In the genomic region with DNA sequence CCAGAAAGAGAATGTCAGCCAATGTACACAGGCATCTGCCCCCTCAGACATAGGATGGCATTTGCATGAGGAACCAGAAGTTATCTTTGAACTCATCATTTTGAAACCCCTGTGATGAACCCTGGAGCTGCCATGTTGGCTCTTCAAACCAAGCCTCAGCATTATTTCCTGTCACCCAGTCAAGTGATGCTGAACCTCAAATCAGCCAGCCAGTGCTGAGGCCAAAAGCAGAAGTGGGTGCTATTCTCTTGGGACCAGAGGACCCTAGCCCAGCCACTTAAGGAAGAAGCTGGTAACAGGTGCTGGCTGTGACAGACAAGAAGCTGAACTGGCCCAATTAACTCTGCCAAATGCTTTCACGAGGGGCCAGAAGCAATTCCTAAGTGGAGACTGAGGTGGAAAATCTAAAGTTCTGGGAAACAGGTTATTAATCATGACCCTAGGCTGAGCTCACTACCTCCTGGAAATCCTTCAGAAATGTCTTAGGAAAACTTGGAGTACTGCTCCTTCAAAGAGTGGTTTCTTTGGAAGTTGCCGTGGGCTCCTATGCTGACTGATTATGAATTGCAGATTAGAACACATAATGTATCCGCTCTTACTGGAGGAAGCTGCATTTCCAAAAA, we compare ENCODE assay signal across 9 cellular contexts. TPM values are rescaled to one million over a fixed set of nuclear protein-coding genes. Genes with fewer than 3 reads are reported as not detected.
DNase-seq lines count a peak whose midpoint lies in the region; ATAC-seq, FAIRE-seq and TF ChIP-seq lines count a peak whose summit lies in the region.
"Had no signal": no experiment of that assay in that cellular context is flagged by ENCODE, and none has a peak within 500 bp of the region (broad histone marks: within the 10 kb centered on the region; RNA-seq: fewer than 3 reads in every experiment).

No MANE protein-coding gene starts in this region.

- peaks cover 29% of the 10 kb centered on the region for H3K4me1 Mint-ChIP-seq in type B pancreatic cell (ENCODE audit: unreplicated experiment)

- ATAC-seq in GM19438 (IDR thresholded peaks at IDR 0.05; ENCODE audit: low read depth, unreplicated experiment) (peak; percentile 54), HG03354 (IDR thresholded peaks at IDR 0.05; ENCODE audit: poor library complexity, severe bottlenecking, unreplicated experiment) (peak; percentile 78)

- DNase-seq in GM10266 (ENCODE audit: extremely low spot score) = peak; percentile 39
- peak; percentile 30 for DNase-seq in endothelial cell of umbilical vein (ENCODE audit: low read depth, low spot score)
- DNase-seq in stimulated activated CD8-positive, alpha-beta memory T cell treated with anti-CD3 and anti-CD28 coated beads, Interleukin-4, amount 100 ng/mL, for 48 hours = no peak
- DNase-seq in type B pancreatic cell (ENCODE audit: extremely low spot score, unreplicated experiment) = no peak
- no peak for DNase-seq in H4 (ENCODE audit: low spot score)
- no peak for DNase-seq in GM19238 (ENCODE audit: insufficient read length, low spot score)

- TF ChIP-seq CTCF in GM10266 (IDR thresholded peaks at IDR 0.05; ENCODE audit: control insufficient read depth, insufficient read depth, low read depth, missing control alignments) = no peak
- TF ChIP-seq CTCF in endothelial cell of umbilical vein (IDR thresholded peaks at IDR 0.05; ENCODE audit: extremely low read depth in 1 of 2, insufficient read depth in 1 of 2, low read depth in 1 of 2, low read length in 2 of 2) = no peak
- TF ChIP-seq CTCF in type B pancreatic cell (conservative IDR thresholded peaks at IDR 0.05) = no peak

- H3K9me1 ChIP-seq in endothelial cell of umbilical vein (replicated peaks; ENCODE audit: control insufficient read depth, extremely low read depth, insufficient read depth, low read length) = no peaks in the 10 kb centered on the region

- H3K27me3 ChIP-seq in endothelial cell of umbilical vein (ENCODE audit: control insufficient read depth in 2 of 2, insufficient read depth in 2 of 2, low read length in 2 of 2) = no peaks in the 10 kb centered on the region

- H3K27me3 Mint-ChIP-seq in type B pancreatic cell = peaks cover 3% of the 10 kb centered on the region

- no peak overlapping the region for H3K4me3 Mint-ChIP-seq in type B pancreatic cell

- H3K79me2 ChIP-seq in endothelial cell of umbilical vein (ENCODE audit: control insufficient read depth, insufficient read depth, low read length) = peaks cover 85% of the 10 kb centered on the region

- H3K27ac Mint-ChIP-seq in type B pancreatic cell = no peak overlapping the region

- H3K9me3 ChIP-seq in endothelial cell of umbilical vein (replicated peaks; ENCODE audit: control insufficient read depth, insufficient read depth, low read length) = no peaks in the 10 kb centered on the region

- H3K4me3 ChIP-seq in endothelial cell of umbilical vein (replicated peaks in 1 of 3; ENCODE audit: insufficient read depth in 1 of 3, low read depth in 1 of 3, low read length in 3 of 3) = no peak overlapping the region
- H3K4me3 ChIP-seq: skin epidermis had no signal

- no peak for TF ChIP-seq POLR2A in endothelial cell of umbilical vein (IDR thresholded peaks at IDR 0.05; ENCODE audit: low read depth, low read length)

- no peaks in the 10 kb centered on the region for H3K9me3 Mint-ChIP-seq in type B pancreatic cell

- no peak overlapping the region for H3K9ac ChIP-seq in endothelial cell of umbilical vein (replicated peaks; ENCODE audit: extremely low read depth, insufficient read depth, low read length)

- no peak overlapping the region for H2AFZ ChIP-seq in endothelial cell of umbilical vein (ENCODE audit: low read depth, low read length)

- CTCF ChIA-PET in endothelial cell of umbilical vein (lab: Charles Lee) = interaction anchor here (0.7 to 4.4 kb wide), 8 partner anchors 8 to 55 kb away, joined by 3 to 17 read pairs (median 4); no protein-coding TSS in a partner anchor

- peaks cover 4% of the 10 kb centered on the region for H3K36me3 Mint-ChIP-seq in type B pancreatic cell

- H3K27ac ChIP-seq in endothelial cell of umbilical vein (ENCODE audit: insufficient read depth, low read depth, low read length) = no peak overlapping the region

- dilution Hi-C loops in endothelial cell of umbilical vein (cut with MboI; ENCODE audit: extremely low pct_ligation_motif_present, low sequenced_read_pairs) = no loop called here

- intact Hi-C loops in endothelial cell of umbilical vein (cut with micrococcal nuclease) = no loop called here

- POLR2A ChIA-PET in endothelial cell of umbilical vein (lab: Charles Lee) = interaction anchor here (2.4 kb wide), 1 partner anchor 12 kb away, joined by 7 read pairs; no protein-coding TSS in a partner anchor

- H3K4me2 ChIP-seq in endothelial cell of umbilical vein (ENCODE audit: insufficient read depth, low read length) = peak overlapping the region; percentile 20

- peaks cover 8 to 10% of the 10 kb centered on the region in 2 experiments for H3K36me3 ChIP-seq in endothelial cell of umbilical vein (ENCODE audit: control insufficient read depth in 2 of 2, extremely low read depth in 1 of 2, insufficient read depth in 2 of 2, low read length in 2 of 2)

- no peaks in the 10 kb centered on the region for H4K20me1 ChIP-seq in endothelial cell of umbilical vein (replicated peaks; ENCODE audit: control insufficient read depth, extremely low read depth, insufficient read depth, low read length)

- BruUV-seq in endothelial cell of umbilical vein (replicated peaks; lab: Mats Ljungman, UMichigan) = no TSS peak

- FAIRE-seq in endothelial cell of umbilical vein (lab: Jason Lieb, UNC) = no peak

- H3K4me1 ChIP-seq in endothelial cell of umbilical vein (ENCODE audit: control insufficient read depth, extremely low read depth, insufficient read depth, low read length) = peaks cover 73% of the 10 kb centered on the region

TF ChIP-seq in endothelial cell of umbilical vein, 7 proteins besides CTCF, POLR2A, EP300 and RAD21:
- TF ChIP-seq GATA2 (IDR thresholded peaks at IDR 0.05; ENCODE audit: insufficient read depth, insufficient read length, low read depth, low read length) (no peak), EZH2 (IDR thresholded peaks at IDR 0.05; ENCODE audit: borderline replicate concordance, low read depth, low read length, severe bottlenecking) (no peak), JUN (IDR thresholded peaks at IDR 0.05; ENCODE audit: borderline replicate concordance, insufficient read depth, insufficient read length, low read depth) (no peak), MYC (IDR thresholded peaks at IDR 0.05; ENCODE audit: low read depth, low read length) (no peak), FOS (IDR thresholded peaks at IDR 0.05; ENCODE audit: borderline replicate concordance, insufficient read depth, low read length) (no peak), POLR2AphosphoS5 (IDR thresholded peaks at IDR 0.05; ENCODE audit: insufficient read depth, low read depth, low read length) (no peak)
- TF ChIP-seq, protein P1, sequence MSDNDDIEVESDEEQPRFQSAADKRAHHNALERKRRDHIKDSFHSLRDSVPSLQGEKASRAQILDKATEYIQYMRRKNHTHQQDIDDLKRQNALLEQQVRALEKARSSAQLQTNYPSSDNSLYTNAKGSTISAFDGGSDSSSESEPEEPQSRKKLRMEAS (IDR thresholded peaks at IDR 0.05; ENCODE audit: insufficient read depth, insufficient read length) = no peak
TF ChIP-seq in endothelial cell of umbilical vein: peak in this region for 0.

RNA-seq across cellular contexts. Expression of a gene that starts 4.0 kb away (rescaled TPM):
- 127 and 135 TPM in 2 replicates for total RNA-seq in endothelial cell of umbilical vein
- 167 and 174 TPM in 2 replicates for polyA plus RNA-seq in endothelial cell of umbilical vein
- 167 and 187 TPM in 2 replicates for polyA plus RNA-seq in endothelial cell of umbilical vein (2011; cell fraction: cytosol; rRNA removed)
- polyA plus RNA-seq in endothelial cell of umbilical vein (2011; cell fraction: nucleus; rRNA removed) = 71.4 and 78.6 TPM in 2 replicates
- 153 and 185 TPM in 2 replicates for polyA plus RNA-seq in endothelial cell of umbilical vein (2012)
- 66.6 and 89.4 TPM in 2 replicates for polyA minus RNA-seq in endothelial cell of umbilical vein
- polyA minus RNA-seq in endothelial cell of umbilical vein (2011; cell fraction: cytosol; rRNA and poly(A)+ RNA removed) = 6.9 TPM
- polyA minus RNA-seq in endothelial cell of umbilical vein (2011; cell fraction: nucleus; rRNA and poly(A)+ RNA removed) = 29.8 and 37.1 TPM in 2 replicates
- total RNA-seq in type B pancreatic cell (ENCODE audit: low replicate concordance) = 13.9 and 24.3 TPM in 2 replicates
- 73.8 and 77.3 TPM in 2 replicates for total RNA-seq in H4 (2014; rRNA removed; shearing (Covaris generic))

Comparison
In these comparisons a context has a peak if more than half of its experiments do, and no peak if none do; other contexts are left out.
1. DNase-seq: peak in GM10266 (single experiment) and endothelial cell of umbilical vein (single experiment); none in stimulated activated CD8-positive, alpha-beta memory T cell treated with anti-CD3 and anti-CD28 coated beads, Interleukin-4, amount 100 ng/mL, for 48 hours (single experiment), type B pancreatic cell (single experiment), H4 (single experiment) and GM19238 (single experiment).